In the genomic region with DNA sequence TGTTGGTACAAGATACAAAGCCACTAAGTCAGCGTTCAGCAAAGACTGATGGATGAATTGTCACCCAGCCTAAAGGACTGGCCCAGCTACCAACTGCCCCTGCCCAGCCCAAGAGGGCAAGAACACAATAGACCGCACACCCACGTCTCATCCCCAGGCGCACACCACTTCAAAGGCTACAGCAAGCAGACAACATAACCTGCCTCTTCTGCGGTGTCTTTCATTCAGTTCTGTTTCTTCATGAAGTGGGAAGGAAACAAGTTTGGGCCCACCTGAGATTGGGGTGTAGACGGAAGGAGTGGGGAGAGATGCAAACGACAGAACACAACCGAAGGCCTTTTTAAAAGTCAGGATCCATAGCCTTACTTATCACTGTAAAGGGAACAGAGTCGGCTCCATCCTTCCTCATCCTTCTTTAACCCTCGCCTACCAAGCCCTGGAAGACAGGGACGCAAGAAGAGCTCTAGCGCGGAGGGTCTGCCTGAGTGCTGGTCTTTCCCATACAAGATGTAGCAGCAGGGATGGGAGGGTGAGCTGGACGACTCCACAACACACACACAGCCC, we compare ENCODE assay signal across 8 cellular contexts. TPM values are rescaled to one million over a fixed set of nuclear protein-coding genes. Genes with fewer than 3 reads are reported as not detected.
A peak's percentile ranks its signal among the peaks of the same experiment; 100 is the strongest.
DNase-seq lines count a peak whose midpoint lies in the region; ATAC-seq and TF ChIP-seq lines count a peak whose summit lies in the region.

No MANE protein-coding gene starts in this region.

- no peaks in the 10 kb centered on the region for H3K27me3 Mint-ChIP-seq in activated T-cell treated with anti-CD3 and anti-CD28 coated beads, Interleukin-2, amount 50 U/mL, for 4 hours (ENCODE audit: low read depth)

- H3K4me1 Mint-ChIP-seq in activated T-cell treated with anti-CD3 and anti-CD28 coated beads, Interleukin-2, amount 50 U/mL, for 4 hours (ENCODE audit: low read depth): peaks cover 46% of the 10 kb centered on the region

- H3K36me3 ChIP-seq in neutrophil: no peaks in the 10 kb centered on the region

- H3K36me3 Mint-ChIP-seq in activated T-cell treated with anti-CD3 and anti-CD28 coated beads, Interleukin-2, amount 50 U/mL, for 4 hours (ENCODE audit: insufficient read depth): no peaks in the 10 kb centered on the region

- DNase-seq in G401 (ENCODE audit: low spot score): peak; percentile 46
- DNase-seq in LHCN-M2 (ENCODE audit: low read depth): peak; percentile 35
- DNase-seq in activated T-cell treated with anti-CD3 and anti-CD28 coated beads, Interleukin-2, amount 50 U/mL, for 4 hours: no peak
- peak; percentile 55 for DNase-seq in fibroblast of the aortic adventitia (ENCODE audit: low read depth)

- peak; percentile 11 to 16 for ATAC-seq in activated T-cell treated with anti-CD3 and anti-CD28 coated beads, Interleukin-2, amount 50 U/mL, for 4 hours
- ATAC-seq in GM19324 (IDR thresholded peaks at IDR 0.05; ENCODE audit: low FRiP score, unreplicated experiment) (no peak), HG03439 (IDR thresholded peaks at IDR 0.05; ENCODE audit: unreplicated experiment) (no peak), HG03196 (IDR thresholded peaks at IDR 0.05; ENCODE audit: unreplicated experiment) (no peak)

- H3K9me3 ChIP-seq in neutrophil: no peaks in the 10 kb centered on the region

- no peaks in the 10 kb centered on the region for H3K27me3 ChIP-seq in neutrophil

- in situ Hi-C loops in G401 (cut with HindIII; ENCODE audit: low sequenced_read_pairs): no loop called here

- no peak for TF ChIP-seq CTCF in fibroblast of the aortic adventitia (IDR thresholded peaks at IDR 0.05; ENCODE audit: insufficient read depth, low read length)
- TF ChIP-seq CTCF in neutrophil (IDR thresholded peaks at IDR 0.05): no peak

- H3K4me1 ChIP-seq in neutrophil (ENCODE audit: control insufficient read depth in 1 of 2, insufficient read depth in 1 of 2, low read depth in 1 of 2, low read length in 1 of 2): peaks cover 51 to 53% of the 10 kb centered on the region in 2 experiments

- H3K4me3 Mint-ChIP-seq in activated T-cell treated with anti-CD3 and anti-CD28 coated beads, Interleukin-2, amount 50 U/mL, for 4 hours: peak overlapping the region; percentile 83

- H3K4me3 ChIP-seq in fibroblast of the aortic adventitia (ENCODE audit: low read depth, low read length) (peak overlapping the region; percentile 87), neutrophil (ENCODE audit: low read depth in 1 of 2, low read length in 1 of 2) (peak overlapping the region; percentile 77 to 80)

- no peaks in the 10 kb centered on the region for H3K9me3 Mint-ChIP-seq in activated T-cell treated with anti-CD3 and anti-CD28 coated beads, Interleukin-2, amount 50 U/mL, for 4 hours

- H3K27ac ChIP-seq in neutrophil: peak overlapping the region; percentile 94

RNA-seq across cellular contexts. Expression of gene SCARB2, which starts 0.7 kb away (rescaled TPM):
- total RNA-seq in G401 (2014; rRNA removed; shearing (Covaris generic)): 39.9 and 61.3 TPM in 2 replicates
- 156 and 163 TPM in 2 replicates for total RNA-seq in LHCN-M2 (2014; rRNA removed)
- polyA plus RNA-seq in LHCN-M2 (2012): 79.5 TPM
- 1 to 10 TPM; 3.5 to 5.3 (median 4.6) TPM for total RNA-seq in activated T-cell treated with anti-CD3 and anti-CD28 coated beads, Interleukin-2, amount 50 U/mL, for 4 hours
- 114 and 184 TPM in 2 replicates for total RNA-seq in fibroblast of the aortic adventitia (ENCODE audit: low replicate concordance)

RNA-seq across cellular contexts. Expression of gene FAM47E, which starts 38.6 kb away (rescaled TPM):
- 0.37 and 2.8 TPM in 2 replicates for total RNA-seq in G401 (2014; rRNA removed; shearing (Covaris generic))
- total RNA-seq in LHCN-M2 (2014; rRNA removed): 0.11 and 0.19 TPM in 2 replicates
- 0.17 TPM for polyA plus RNA-seq in LHCN-M2 (2012)
- not detected for total RNA-seq in activated T-cell treated with anti-CD3 and anti-CD28 coated beads, Interleukin-2, amount 50 U/mL, for 4 hours
- 0.18 TPM in 1 of 2 replicates, not detected in the other for total RNA-seq in fibroblast of the aortic adventitia (ENCODE audit: low replicate concordance)

Comparison
In these comparisons a context has a peak if more than half of its experiments do, and no peak if none do; other contexts are left out.
1. ATAC-seq: peak in activated T-cell treated with anti-CD3 and anti-CD28 coated beads, Interleukin-2, amount 50 U/mL, for 4 hours (2 of 2); none in GM19324 (single experiment), HG03439 (single experiment) and HG03196 (single experiment).